In genomic region chr18:51425475-51425874, GRCh38 we compare ENCODE assay signal across 9 cellular contexts.
DNase-seq lines count a peak whose midpoint lies in the region; ATAC-seq and TF ChIP-seq lines count a peak whose summit lies in the region.
"Had no signal": no experiment of that assay in that cellular context is flagged by ENCODE, and none has a peak within 500 bp of the region (broad histone marks: within the 10 kb centered on the region; RNA-seq: fewer than 3 reads in every experiment).

No MANE protein-coding gene starts in this region.

- H3K27ac Mint-ChIP-seq in effector memory CD8-positive, alpha-beta T cell = peak overlapping the region; percentile 0 to 74

- peaks cover under 1% of the 10 kb centered on the region for H3K36me3 Mint-ChIP-seq in effector memory CD8-positive, alpha-beta T cell (ENCODE audit: insufficient read depth)

- DNase-seq in effector memory CD8-positive, alpha-beta T cell = no peak
- DNase-seq in DMS114 treated with DMSO at 0.1 percent for 48 hours (lab: John Stamatoyannopoulos, UW; ENCODE audit: unreplicated experiment) (no peak), HCEC 1CT (no peak), GM19240 (ENCODE audit: insufficient read length, low spot score) (no peak)
- DNase-seq: adrenal gland, thyroid gland had no signal

- peaks cover 6 to 12% of the 10 kb centered on the region in 2 donors for H3K4me1 Mint-ChIP-seq in effector memory CD8-positive, alpha-beta T cell (ENCODE audit: low read depth in 2 of 2)

- no peaks in the 10 kb centered on the region for H3K9me3 Mint-ChIP-seq in effector memory CD8-positive, alpha-beta T cell

- no peak for TF ChIP-seq POLR2A in GM18505 (IDR thresholded peaks at IDR 0.05; ENCODE audit: borderline replicate concordance, extremely low read depth, insufficient read depth, insufficient read length)

- peak overlapping the region; percentile 20 to 22 for H3K4me3 Mint-ChIP-seq in effector memory CD8-positive, alpha-beta T cell

- ATAC-seq in GM18505 (IDR thresholded peaks at IDR 0.05; ENCODE audit: unreplicated experiment) (peak; percentile 75), GM19351 (IDR thresholded peaks at IDR 0.05; ENCODE audit: unreplicated experiment) (peak; percentile 80), HG02938 (IDR thresholded peaks at IDR 0.05; ENCODE audit: unreplicated experiment) (peak; percentile 72)
- ATAC-seq in effector memory CD8-positive, alpha-beta T cell (replicated peaks) = no peak

- peaks cover 16 to 19% of the 10 kb centered on the region in 2 donors for H3K27me3 Mint-ChIP-seq in effector memory CD8-positive, alpha-beta T cell
